Comparison of ENCODE assay signal across 8 cellular contexts in the genomic region with DNA sequence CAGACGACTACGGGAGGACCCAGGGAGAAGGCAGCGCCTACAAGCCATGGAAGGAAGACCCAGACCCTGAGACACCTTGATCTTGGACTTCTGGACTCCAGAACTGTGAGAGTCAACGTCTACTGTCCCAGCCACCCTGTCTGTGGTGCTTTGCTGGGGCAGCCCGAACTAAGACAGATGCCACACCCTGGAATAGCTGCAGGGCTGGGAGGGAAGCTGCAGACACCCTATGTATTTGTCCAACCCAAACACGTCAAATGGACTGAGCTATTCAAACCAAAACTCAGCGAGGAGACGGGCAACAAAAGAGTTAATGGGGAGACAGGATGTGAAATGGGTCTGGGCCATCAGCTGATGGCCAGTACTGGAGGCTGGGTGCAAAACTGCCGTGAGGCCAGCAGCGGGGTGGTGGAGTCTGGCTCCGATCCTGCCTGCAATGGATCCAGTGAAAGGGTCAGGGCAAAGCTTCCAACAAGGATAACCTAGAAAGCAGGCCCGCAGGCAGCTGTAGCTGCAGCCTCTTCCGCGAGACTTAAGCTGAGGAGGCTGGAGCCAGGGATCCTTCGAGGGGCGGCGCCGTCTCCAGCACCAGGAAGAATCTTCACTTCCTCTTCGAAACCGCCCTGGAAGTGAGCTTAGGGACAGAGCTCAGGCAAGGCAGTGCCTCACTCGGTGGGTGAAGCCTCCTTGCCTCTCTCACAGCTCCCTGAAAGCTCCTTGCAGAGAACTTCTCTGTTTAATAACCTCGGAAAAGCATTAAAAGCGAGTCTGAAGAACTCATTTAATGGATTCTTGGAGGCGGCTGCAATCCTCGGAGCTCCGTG.
A peak's percentile ranks its signal among the peaks of the same experiment; 100 is the strongest.
DNase-seq lines count a peak whose midpoint lies in the region; ATAC-seq and TF ChIP-seq lines count a peak whose summit lies in the region.

No MANE protein-coding gene starts in this region.

- ATAC-seq in HG03354 (IDR thresholded peaks at IDR 0.05; ENCODE audit: poor library complexity, severe bottlenecking, unreplicated experiment), result no peak

- peak overlapping the region; percentile 66 for H3K4me3 ChIP-seq in duodenal mucosa (ENCODE audit: low read depth in 1 of 2, low read length in 2 of 2)
- H3K4me3 ChIP-seq in vagina, result peak overlapping the region; percentile 43 to 50

- peak overlapping the region; percentile 68 for H3K4me3 Mint-ChIP-seq in mesothelial cell of epicardium

- DNase-seq in SKM-1 treated with dmso at 0.1 percent for 144 hours (lab: John Stamatoyannopoulos, UW; ENCODE audit: unreplicated experiment), result peak; percentile 6
- DNase-seq in SKM-1 (lab: John Stamatoyannopoulos, UW; ENCODE audit: unreplicated experiment), result no peak
- DNase-seq in mesothelial cell of epicardium (ENCODE audit: low spot score in 2 of 2, unreplicated experiment in 2 of 2), result no peak
- no peak for DNase-seq in vagina (ENCODE audit: extremely low spot score in 2 of 2)
- DNase-seq in activated CD4-positive, alpha-beta T cell treated with anti-CD3 and anti-CD28 coated beads for 4 hours, result no peak
- no peak for DNase-seq in activated CD4-positive, alpha-beta T cell treated with anti-CD3 and anti-CD28 coated beads, Interleukin-2, amount 50 U/mL, for 48 hours

- no peak for TF ChIP-seq CTCF in mesothelial cell of epicardium (IDR thresholded peaks at IDR 0.05; ENCODE audit: unreplicated experiment)
- TF ChIP-seq CTCF in vagina (IDR thresholded peaks at IDR 0.05), result no peak

- H3K36me3 Mint-ChIP-seq in mesothelial cell of epicardium, result no peaks in the 10 kb centered on the region

- H3K27me3 ChIP-seq in duodenal mucosa (ENCODE audit: control insufficient read depth in 1 of 2, insufficient read depth in 2 of 2, low read length in 2 of 2) (no peaks in the 10 kb centered on the region), vagina (no peaks in the 10 kb centered on the region)

- no peak for TF ChIP-seq POLR2A in vagina (IDR thresholded peaks at IDR 0.05)

- H3K36me3 ChIP-seq in duodenal mucosa (ENCODE audit: control insufficient read depth in 1 of 2, insufficient read depth in 2 of 2, low read length in 2 of 2), result no peaks in the 10 kb centered on the region
- H3K36me3 ChIP-seq in vagina, result no peaks in the 10 kb centered on the region

- peak overlapping the region; percentile 39 to 43 for H3K9ac ChIP-seq in duodenal mucosa (ENCODE audit: low read depth in 1 of 2, low read length in 2 of 2)

- intact Hi-C loops in vagina (cut with DNase I), result no loop called here

- H3K4me1 Mint-ChIP-seq in mesothelial cell of epicardium, result peaks cover 14% of the 10 kb centered on the region

- peaks cover 12 to 14% of the 10 kb centered on the region in 2 donors for H3K4me1 ChIP-seq in duodenal mucosa (ENCODE audit: control insufficient read depth in 1 of 2, insufficient read depth in 2 of 2, low read length in 2 of 2)
- H3K4me1 ChIP-seq in vagina, result peaks cover 21% of the 10 kb centered on the region

- peak overlapping the region; percentile 87 for H3K27ac Mint-ChIP-seq in mesothelial cell of epicardium

- no peaks in the 10 kb centered on the region for H3K9me3 Mint-ChIP-seq in mesothelial cell of epicardium

- no peak overlapping the region for H3K27ac ChIP-seq in duodenal mucosa (ENCODE audit: low read depth, low read length)
- peak overlapping the region; percentile 73 for H3K27ac ChIP-seq in vagina

- no peaks in the 10 kb centered on the region for H3K9me3 ChIP-seq in duodenal mucosa (ENCODE audit: control insufficient read depth in 1 of 2, low read length in 2 of 2)
- no peaks in the 10 kb centered on the region for H3K9me3 ChIP-seq in vagina

- no peaks in the 10 kb centered on the region for H3K27me3 Mint-ChIP-seq in mesothelial cell of epicardium (ENCODE audit: low read depth)
